ENCODE assay signal across 9 cellular contexts in genomic region chr1:21706151-21706835, GRCh38. TPM values are rescaled to one million over a fixed set of nuclear protein-coding genes. Genes with fewer than 3 reads are reported as not detected.
DNase-seq lines count a peak whose midpoint lies in the region; ATAC-seq lines count a peak whose summit lies in the region.
"Had no signal": no experiment of that assay in that cellular context is flagged by ENCODE, and none has a peak within 500 bp of the region (broad histone marks: within the 10 kb centered on the region; RNA-seq: fewer than 3 reads in every experiment).

No MANE protein-coding gene starts in this region.

- peaks cover 38% of the 10 kb centered on the region for H3K36me3 ChIP-seq in SJCRH30

- no peaks in the 10 kb centered on the region for H3K9me3 ChIP-seq in SJCRH30 (replicated peaks)
- H3K9me3 ChIP-seq: vagina had no signal

- H3K4me1 ChIP-seq in SJCRH30 = peaks cover 45% of the 10 kb centered on the region
- H3K4me1 ChIP-seq: vagina had no signal

- H3K27ac ChIP-seq in SJCRH30 = peak overlapping the region; percentile 67
- H3K27ac ChIP-seq: vagina had no signal

- ATAC-seq in HG03439 (IDR thresholded peaks at IDR 0.05; ENCODE audit: unreplicated experiment) = no peak

- H3K4me3 ChIP-seq in SJCRH30 = no peak overlapping the region
- H3K4me3 ChIP-seq: vagina had no signal

- DNase-seq in NCI-H1436 (lab: John Stamatoyannopoulos, UW) = peak; percentile 11
- DNase-seq in NCI-H1436 treated with DMSO at 0.1 percent for 48 hours (lab: John Stamatoyannopoulos, UW) = no peak
- peak; percentile 76 to 88 for DNase-seq in SJCRH30
- DNase-seq in foreskin melanocyte = peak; percentile 17
- peak; percentile 7 for DNase-seq in renal cortical epithelial cell (ENCODE audit: low read depth)
- no peak for DNase-seq in ureter (ENCODE audit: low spot score)
- no peak for DNase-seq in activated CD4-positive, alpha-beta T cell treated with anti-CD3 and anti-CD28 coated beads, Interleukin-2, amount 50 U/mL, for 48 hours

- H3K27me3 ChIP-seq in SJCRH30 = no peaks in the 10 kb centered on the region
- H3K27me3 ChIP-seq: vagina had no signal

RNA-seq across cellular contexts. Expression of gene RAP1GAP, which starts 37.1 kb away (rescaled TPM):
- 5.2 and 8.4 TPM in 2 replicates for total RNA-seq in SJCRH30 (2014; rRNA removed; shearing (Covaris generic))
- 0.87 and 23.5 TPM in 2 replicates for total RNA-seq in renal cortical epithelial cell
- 47.0 TPM for total RNA-seq in ureter

Comparison
In these comparisons a context has a peak if more than half of its experiments do, and no peak if none do; other contexts are left out.
1. DNase-seq: peak in NCI-H1436 (single experiment), SJCRH30 (2 of 2), foreskin melanocyte (single experiment) and renal cortical epithelial cell (single experiment); none in NCI-H1436 treated with DMSO at 0.1 percent for 48 hours (single experiment), ureter (single experiment) and activated CD4-positive, alpha-beta T cell treated with anti-CD3 and anti-CD28 coated beads, Interleukin-2, amount 50 U/mL, for 48 hours (0 of 2).